13 cellular contexts compared by ENCODE assay signal in genomic region chr3:189071452-189071851, GRCh38.
DNase-seq lines count a peak whose midpoint lies in the region; ATAC-seq and TF ChIP-seq lines count a peak whose summit lies in the region.
"Had no signal": no experiment of that assay in that cellular context is flagged by ENCODE, and none has a peak within 500 bp of the region (broad histone marks: within the 10 kb centered on the region; RNA-seq: fewer than 3 reads in every experiment).

No MANE protein-coding gene starts in this region.

- DNase-seq in A172 (ENCODE audit: low spot score) (peak; percentile 37), T-helper 17 cell (no peak), endothelial cell (ENCODE audit: low spot score) (no peak), coronary artery (ENCODE audit: low spot score) (no peak)
- DNase-seq: lower lobe of right lung, NCI-H146, retina, SHP77 treated with DMSO at 0.1 percent for 48 hours had no signal

- peaks cover 5% of the 10 kb centered on the region for H3K4me1 Mint-ChIP-seq in T-helper 17 cell
- no peaks in the 10 kb centered on the region for H3K4me1 Mint-ChIP-seq in endothelial cell (ENCODE audit: unreplicated experiment)

- H3K36me3 Mint-ChIP-seq in T-helper 17 cell (ENCODE audit: low read depth) (no peaks in the 10 kb centered on the region), endothelial cell (ENCODE audit: low read depth, unreplicated experiment) (no peaks in the 10 kb centered on the region)

- no peaks in the 10 kb centered on the region for H3K9me3 Mint-ChIP-seq in endothelial cell (ENCODE audit: unreplicated experiment)

- TF ChIP-seq CTCF in endothelial cell (IDR thresholded peaks at IDR 0.05; ENCODE audit: unreplicated experiment) = no peak
- TF ChIP-seq CTCF in coronary artery (IDR thresholded peaks at IDR 0.05) = no peak

- H3K4me3 Mint-ChIP-seq in T-helper 17 cell (no peak overlapping the region), endothelial cell (ENCODE audit: unreplicated experiment) (no peak overlapping the region)

- no peak overlapping the region for H3K27ac Mint-ChIP-seq in T-helper 17 cell
- H3K27ac Mint-ChIP-seq in endothelial cell (ENCODE audit: unreplicated experiment) = no peak overlapping the region

- H3K27ac ChIP-seq in coronary artery = no peak overlapping the region
- H3K27ac ChIP-seq: cardiac muscle cell, lower lobe of right lung had no signal

- no peaks in the 10 kb centered on the region for H3K9me3 ChIP-seq in T-helper 17 cell (ENCODE audit: control insufficient read depth, low read length, poor library complexity, severe bottlenecking)
- H3K9me3 ChIP-seq: lower lobe of right lung had no signal

- ATAC-seq in GM18861 (IDR thresholded peaks at IDR 0.05; ENCODE audit: unreplicated experiment) (peak; percentile 70), HG03175 (IDR thresholded peaks at IDR 0.05; ENCODE audit: unreplicated experiment) (peak; percentile 89), T-helper 17 cell (peak; percentile 64), GM19023 (IDR thresholded peaks at IDR 0.05; ENCODE audit: unreplicated experiment) (no peak), GM19035 (IDR thresholded peaks at IDR 0.05; ENCODE audit: unreplicated experiment) (no peak)
- ATAC-seq: lower lobe of right lung had no signal

- no peak overlapping the region for H3K4me3 ChIP-seq in coronary artery
- H3K4me3 ChIP-seq: cardiac muscle cell, lower lobe of right lung had no signal

- H3K27me3 Mint-ChIP-seq in T-helper 17 cell (no peaks in the 10 kb centered on the region), endothelial cell (ENCODE audit: unreplicated experiment) (no peaks in the 10 kb centered on the region)

Comparison
In these comparisons a context has a peak if more than half of its experiments do, and no peak if none do; other contexts are left out.
1. ATAC-seq: peak in GM18861 (single experiment), HG03175 (single experiment) and T-helper 17 cell (single experiment); none in GM19023 (single experiment) and GM19035 (single experiment).